In genomic region chr2:168687314-168687713, GRCh38 we compare ENCODE assay signal across 9 cellular contexts.
DNase-seq lines count a peak whose midpoint lies in the region; ATAC-seq and TF ChIP-seq lines count a peak whose summit lies in the region.
"Had no signal": no experiment of that assay in that cellular context is flagged by ENCODE, and none has a peak within 500 bp of the region (broad histone marks: within the 10 kb centered on the region; RNA-seq: fewer than 3 reads in every experiment).

No MANE protein-coding gene starts in this region.

- TF ChIP-seq CTCF in cardiac fibroblast (IDR thresholded peaks at IDR 0.05; ENCODE audit: low read depth, low read length) (peak; percentile 16), colonic mucosa (IDR thresholded peaks at IDR 0.05) (no peak)

- H3K36me3 ChIP-seq in colonic mucosa: no peaks in the 10 kb centered on the region

- H3K36me3 Mint-ChIP-seq in activated T-cell treated with anti-CD3 and anti-CD28 coated beads, Interleukin-2, amount 50 U/mL, for 72 hours (ENCODE audit: insufficient read depth in 2 of 2): no peaks in the 10 kb centered on the region

- no peak for ATAC-seq in GM21619 (IDR thresholded peaks at IDR 0.05; ENCODE audit: unreplicated experiment)
- ATAC-seq in activated T-cell treated with anti-CD3 and anti-CD28 coated beads, Interleukin-2, amount 50 U/mL, for 72 hours (replicated peaks in 1 of 2): no peak

- H3K9ac ChIP-seq in colonic mucosa (ENCODE audit: low read depth in 2 of 2, low read length in 2 of 2): no peak overlapping the region
- H3K9ac ChIP-seq: KMS-11 had no signal

- no peaks in the 10 kb centered on the region for H3K9me3 ChIP-seq in colonic mucosa

- no peak overlapping the region for H3K27ac Mint-ChIP-seq in activated T-cell treated with anti-CD3 and anti-CD28 coated beads, Interleukin-2, amount 50 U/mL, for 72 hours

- H3K4me1 Mint-ChIP-seq in activated T-cell treated with anti-CD3 and anti-CD28 coated beads, Interleukin-2, amount 50 U/mL, for 72 hours (ENCODE audit: low read depth): peaks cover 19% of the 10 kb centered on the region

- H3K4me3 ChIP-seq in cardiac fibroblast (replicated peaks in 1 of 2; ENCODE audit: low read depth in 2 of 2, low read length in 2 of 2) (no peak overlapping the region), colonic mucosa (no peak overlapping the region)

- intact Hi-C loops in colonic mucosa (cut with DNase I): loop anchor here (5.0 kb wide), 1 partner anchor 340 kb away; no protein-coding TSS in a partner anchor

- H3K9me3 Mint-ChIP-seq in activated T-cell treated with anti-CD3 and anti-CD28 coated beads, Interleukin-2, amount 50 U/mL, for 72 hours: no peaks in the 10 kb centered on the region

- no peaks in the 10 kb centered on the region for H3K27me3 Mint-ChIP-seq in activated T-cell treated with anti-CD3 and anti-CD28 coated beads, Interleukin-2, amount 50 U/mL, for 72 hours (ENCODE audit: low read depth)

- no peaks in the 10 kb centered on the region for H3K4me1 ChIP-seq in colonic mucosa

- DNase-seq in D341Med (ENCODE audit: low spot score): peak; percentile 48
- DNase-seq in LHCN-M2 (ENCODE audit: low read depth): peak; percentile 74
- peak; percentile 52 to 53 for DNase-seq in cardiac fibroblast (ENCODE audit: low read depth in 2 of 2)
- DNase-seq in midbrain (lab: John Stamatoyannopoulos, UW): peak; percentile 16
- DNase-seq in NCI-H1092 treated with DMSO at 0.1 percent for 48 hours (lab: John Stamatoyannopoulos, UW): no peak
- no peak for DNase-seq in colonic mucosa
- DNase-seq in activated T-cell treated with anti-CD3 and anti-CD28 coated beads, Interleukin-2, amount 50 U/mL, for 72 hours: no peak

- H3K4me3 Mint-ChIP-seq in activated T-cell treated with anti-CD3 and anti-CD28 coated beads, Interleukin-2, amount 50 U/mL, for 72 hours: no peak overlapping the region

- H3K27ac ChIP-seq in colonic mucosa: no peak overlapping the region
- H3K27ac ChIP-seq: KMS-11 had no signal

- H3K27me3 ChIP-seq in colonic mucosa: no peaks in the 10 kb centered on the region

Comparison
In these comparisons a context has a peak if more than half of its experiments do, and no peak if none do; other contexts are left out.
1. DNase-seq: peak in D341Med (single experiment), LHCN-M2 (single experiment), cardiac fibroblast (2 of 2) and midbrain (single experiment); none in NCI-H1092 treated with DMSO at 0.1 percent for 48 hours (single experiment), colonic mucosa (single experiment) and activated T-cell treated with anti-CD3 and anti-CD28 coated beads, Interleukin-2, amount 50 U/mL, for 72 hours (0 of 2).